ENCODE assay signal across 9 cellular contexts in genomic region chr2:43239981-43240761, GRCh38. TPM values are rescaled to one million over a fixed set of nuclear protein-coding genes. Genes with fewer than 3 reads are reported as not detected.
DNase-seq lines count a peak whose midpoint lies in the region; ATAC-seq, FAIRE-seq and TF ChIP-seq lines count a peak whose summit lies in the region.
"Had no signal": no experiment of that assay in that cellular context is flagged by ENCODE, and none has a peak within 500 bp of the region (broad histone marks: within the 10 kb centered on the region; RNA-seq: fewer than 3 reads in every experiment).

No MANE protein-coding gene starts in this region.

- dilution Hi-C loops in mammary epithelial cell (cut with HindIII; ENCODE audit: low sequenced_read_pairs), result no loop called here

- no peak overlapping the region for H2AFZ ChIP-seq in mammary epithelial cell (ENCODE audit: low read depth, low read length)

- in situ Hi-C loops in mammary epithelial cell (cut with MboI; ENCODE audit: low sequenced_read_pairs in 2 of 2), result loop anchor here (10.0 kb wide), 3 partner anchors 295 to 385 kb away; no protein-coding TSS in a partner anchor

- H3K9me3 Mint-ChIP-seq in MCF 10A (ENCODE audit: unreplicated experiment), result no peaks in the 10 kb centered on the region
- H3K9me3 Mint-ChIP-seq in immature natural killer cell, result no peaks in the 10 kb centered on the region

- H3K36me3 Mint-ChIP-seq in MCF 10A (ENCODE audit: insufficient read depth, unreplicated experiment) (peaks cover 20% of the 10 kb centered on the region), immature natural killer cell (peaks cover 0 to 3% (median 0%) of the 10 kb centered on the region in 3 donors)

- CTCF ChIA-PET in MCF 10A (lab: Yijun Ruan, JAX), result interaction anchor here (0.7 to 1.1 kb wide), 3 partner anchors 10 to 266 kb away, joined by 3 to 7 read pairs (median 4); no protein-coding TSS in a partner anchor
- CTCF ChIA-PET in mammary epithelial cell (lab: Charles Lee; ENCODE audit: low non-redundant PET), result no interaction called here

- no peaks in the 10 kb centered on the region for H3K27me3 Mint-ChIP-seq in MCF 10A (ENCODE audit: insufficient read depth, unreplicated experiment)
- peaks cover 0 to 4% (median 2%) of the 10 kb centered on the region in 3 donors for H3K27me3 Mint-ChIP-seq in immature natural killer cell (ENCODE audit: low read depth in 3 of 3)

- intact Hi-C loops in MCF 10A (cut with micrococcal nuclease) (no loop called here), mammary epithelial cell (cut with micrococcal nuclease) (no loop called here), upper lobe of right lung (cut with DNase I) (loop anchor here (10.0 kb wide), 1 partner anchor 245 kb away; no protein-coding TSS in a partner anchor)

- peak overlapping the region; percentile 3 for H3K27ac Mint-ChIP-seq in MCF 10A (ENCODE audit: low read depth, unreplicated experiment)
- H3K27ac Mint-ChIP-seq in immature natural killer cell, result peak overlapping the region in 5 of 6 donors; percentile 1 to 77 (median 53)

- H3K27ac ChIP-seq in mammary epithelial cell (ENCODE audit: insufficient read depth, low read depth, low read length), result no peak overlapping the region
- peak overlapping the region; percentile 49 for H3K27ac ChIP-seq in upper lobe of right lung
- H3K27ac ChIP-seq: epithelial cell of prostate had no signal

- no peak overlapping the region for H3K4me2 ChIP-seq in mammary epithelial cell (ENCODE audit: insufficient read depth, low read depth, low read length)

- H3K4me3 Mint-ChIP-seq in MCF 10A (ENCODE audit: unreplicated experiment) (no peak overlapping the region), immature natural killer cell (no peak overlapping the region)

- H3K4me1 ChIP-seq in mammary epithelial cell (ENCODE audit: insufficient read depth, low read length), result no peaks in the 10 kb centered on the region
- peaks cover 10% of the 10 kb centered on the region for H3K4me1 ChIP-seq in upper lobe of right lung

- POLR2A ChIA-PET in MCF 10A (lab: Yijun Ruan, JAX), result interaction anchor here (0.8 kb wide), 1 partner anchor 12 kb away, joined by 5 read pairs; no protein-coding TSS in a partner anchor

- DNase-seq in MCF 10A (ENCODE audit: unreplicated experiment) (peak; percentile 14), mammary epithelial cell (no peak), RPMI8226 (peak; percentile 32), immature natural killer cell (peak in 1 of 3 donors; percentile 13), upper lobe of right lung (no peak), NCI-H526 treated with DMSO at 0.1 percent for 48 hours (lab: John Stamatoyannopoulos, UW) (no peak), frontal cortex (ENCODE audit: low spot score in 2 of 2) (no peak)
- no peak for DNase-seq in stimulated activated CD4-positive, alpha-beta T cell treated with anti-CD3 and anti-CD28 coated beads, Interleukin-12 subunit alpha, Interleukin-12 subunit beta, amount 100 ng/mL, for 4 hours

- H3K36me3 ChIP-seq in mammary epithelial cell (ENCODE audit: insufficient read depth, low read length) (no peaks in the 10 kb centered on the region), upper lobe of right lung (no peaks in the 10 kb centered on the region)

- H4K20me1 ChIP-seq in mammary epithelial cell (ENCODE audit: insufficient read depth, low read length), result no peaks in the 10 kb centered on the region

- FAIRE-seq in frontal cortex (lab: Jason Lieb, UNC), result no peak

- no TSS peak for BruUV-seq in MCF 10A (replicated peaks; lab: Mats Ljungman, UMichigan)
- no TSS peak for BruUV-seq in mammary epithelial cell (replicated peaks; lab: Mats Ljungman, UMichigan)

- TF ChIP-seq CTCF in MCF 10A (IDR thresholded peaks at IDR 0.05; ENCODE audit: unreplicated experiment) (no peak), mammary epithelial cell (conservative IDR thresholded peaks at IDR 0.05 in 1 of 2, IDR thresholded peaks at IDR 0.05 in 1 of 2; ENCODE audit: extremely low read depth in 1 of 2, insufficient read depth in 1 of 2, low read depth in 1 of 2, low read length in 2 of 2) (peak in 1 of 2 donors; percentile 18), upper lobe of right lung (IDR thresholded peaks at IDR 0.05) (no peak)

- no peaks in the 10 kb centered on the region for H3K9me3 ChIP-seq in mammary epithelial cell (replicated peaks; ENCODE audit: insufficient read depth, low read length)
- no peaks in the 10 kb centered on the region for H3K9me3 ChIP-seq in upper lobe of right lung

- peak; percentile 38 for ATAC-seq in upper lobe of right lung

- H3K4me1 Mint-ChIP-seq in MCF 10A (ENCODE audit: insufficient read depth, unreplicated experiment) (peaks cover 9% of the 10 kb centered on the region), immature natural killer cell (peaks cover 5 to 8% of the 10 kb centered on the region in 2 donors)

- 84% methylated on average over 12 of the region's 13 CpGs for WGBS in mammary epithelial cell (ENCODE audit: low coverage, missing lambda C conversion rate)

- H3K9ac ChIP-seq in mammary epithelial cell (ENCODE audit: insufficient read depth, low read length), result no peak overlapping the region

- H3K4me3 ChIP-seq in mammary epithelial cell (replicated peaks in 1 of 3; ENCODE audit: insufficient read depth in 1 of 3, low read depth in 2 of 3, low read length in 3 of 3) (no peak overlapping the region), upper lobe of right lung (no peak overlapping the region)

- no peaks in the 10 kb centered on the region for H3K79me2 ChIP-seq in mammary epithelial cell (ENCODE audit: insufficient read depth, low read length)

- no peaks in the 10 kb centered on the region for H3K27me3 ChIP-seq in mammary epithelial cell (ENCODE audit: insufficient read depth, low read length)
- H3K27me3 ChIP-seq in upper lobe of right lung, result no peaks in the 10 kb centered on the region

RNA-seq across cellular contexts. Expression of gene ZFP36L2, which starts 13.8 kb away (rescaled TPM):
- 107 and 162 TPM in 2 replicates for total RNA-seq in MCF 10A (2022)
- 100 to 1,000 TPM in 1 of 2 donors, 10 to 100 TPM in 1; 26.3 to 213 TPM for total RNA-seq in mammary epithelial cell
- polyA plus RNA-seq in mammary epithelial cell, result 35.6 TPM
- polyA minus RNA-seq in mammary epithelial cell, result 68.7 TPM
- polyA plus RNA-seq in immature natural killer cell, result 100 to 1,000 TPM; 166 to 431 (median 274) TPM
- 139 TPM for total RNA-seq in upper lobe of right lung
- total RNA-seq in frontal cortex, result 2.4 TPM

Comparison
In these comparisons a context has a peak if more than half of its experiments do, and no peak if none do; other contexts are left out.
1. DNase-seq: peak in MCF 10A (single experiment) and RPMI8226 (single experiment); none in mammary epithelial cell (single experiment), upper lobe of right lung (single experiment), NCI-H526 treated with DMSO at 0.1 percent for 48 hours (single experiment), stimulated activated CD4-positive, alpha-beta T cell treated with anti-CD3 and anti-CD28 coated beads, Interleukin-12 subunit alpha, Interleukin-12 subunit beta, amount 100 ng/mL, for 4 hours (single experiment) and frontal cortex (0 of 2).